ENCODE assay signal across 1 cellular context in genomic region chr10:7233259-7233991, GRCh38.
TF ChIP-seq lines count a peak whose summit lies in the region.

No MANE protein-coding gene starts in this region.

TF ChIP-seq in HepG2, 621 proteins besides CTCF, POLR2A, EP300 and RAD21 (continued from another document):
- TF ChIP-seq LRRFIP1 (CRISPR knock-in tag; conservative IDR thresholded peaks at IDR 0.05) (no peak), TAF15 (IDR thresholded peaks at IDR 0.05; ENCODE audit: low read depth, low read length, poor library complexity, severe bottlenecking) (no peak), ZNF713 (CRISPR knock-in tag; IDR thresholded peaks at IDR 0.05) (no peak), ZNF569 (CRISPR knock-in tag; IDR thresholded peaks at IDR 0.05; ENCODE audit: borderline replicate concordance) (no peak), SOX6 (IDR thresholded peaks at IDR 0.05) (no peak), SOX6 (CRISPR knock-in tag; IDR thresholded peaks at IDR 0.05) (peak; percentile 23; the same call in 1 of the 2 replicates), ZNF775 (CRISPR knock-in tag; IDR thresholded peaks at IDR 0.05; ENCODE audit: borderline replicate concordance) (no peak), AHDC1 (CRISPR knock-in tag; IDR thresholded peaks at IDR 0.05; ENCODE audit: borderline replicate concordance) (no peak), FOXA1 (IDR thresholded peaks at IDR 0.05) (no peak), FOXA1 (CRISPR knock-in tag; IDR thresholded peaks at IDR 0.05) (0 out of 2 replicates have a peak, but pooled peaks have one; percentile 18), ZNF317 (CRISPR knock-in tag; IDR thresholded peaks at IDR 0.05) (no peak), SMC3 (IDR thresholded peaks at IDR 0.05; ENCODE audit: low read length) (no peak)
TF ChIP-seq in HepG2: peak in this region for 2.
